ENCODE assay signal across 11 cellular contexts in genomic region chr13:74452176-74452575, GRCh38.
"Had no signal": no experiment of that assay in that cellular context is flagged by ENCODE, and none has a peak within 500 bp of the region (broad histone marks: within the 10 kb centered on the region; RNA-seq: fewer than 3 reads in every experiment).

No MANE protein-coding gene starts in this region.

- H3K4me1 ChIP-seq: thyroid gland had no signal

- H3K27me3 ChIP-seq: neutrophil, thyroid gland had no signal

- H3K4me3 ChIP-seq: left ventricle myocardium inferior, thyroid gland had no signal

- DNase-seq: central memory CD4-positive, alpha-beta T cell; effector CD8-positive, alpha-beta T cell; hippocampal formation; left ventricle myocardium inferior; naive thymus-derived CD8-positive, alpha-beta T cell; posterior cingulate gyrus; retina; stimulated activated CD4-positive, alpha-beta T cell treated with anti-CD3 and anti-CD28 coated beads, Interleukin-2, amount 100 ng/mL, for 48 hours; SW 1271; thyroid gland had no signal

- H3K27ac ChIP-seq: left ventricle myocardium inferior, neutrophil, thyroid gland had no signal

- H3K9me3 ChIP-seq: neutrophil, thyroid gland had no signal

- ATAC-seq: naive thymus-derived CD8-positive, alpha-beta T cell had no signal

- H3K36me3 ChIP-seq: left ventricle myocardium inferior, neutrophil, thyroid gland had no signal
